ENCODE assay signal across 18 cellular contexts in genomic region chr3:45131201-45131600, GRCh38. TPM values are rescaled to one million over a fixed set of nuclear protein-coding genes. Genes with fewer than 3 reads are reported as not detected.
DNase-seq lines count a peak whose midpoint lies in the region; ATAC-seq, FAIRE-seq and TF ChIP-seq lines count a peak whose summit lies in the region.
"Had no signal": no experiment of that assay in that cellular context is flagged by ENCODE, and none has a peak within 500 bp of the region (broad histone marks: within the 10 kb centered on the region; RNA-seq: fewer than 3 reads in every experiment).

No MANE protein-coding gene starts in this region.

- POLR2A ChIA-PET in K562 (lab: Yijun Ruan, JAX) = interaction anchor here (0.6 to 1.6 kb wide), 2 partner anchors 10 to 1511 kb away, joined by 3 to 6 read pairs; no protein-coding TSS in a partner anchor

- no peaks in the 10 kb centered on the region for H4K20me1 ChIP-seq in K562 (replicated peaks; ENCODE audit: control insufficient read depth, insufficient read depth, low read length)
- no peaks in the 10 kb centered on the region for H4K20me1 ChIP-seq in smooth muscle cell (ENCODE audit: low read depth)
- H4K20me1 ChIP-seq: BLaER1 had no signal

- no peak for ATAC-seq in K562
- ATAC-seq: CD8-positive, alpha-beta T cell had no signal

- CTCF ChIA-PET in K562 (lab: Yijun Ruan, JAX; ENCODE audit: low intra/inter-chr PET ratio) = no interaction called here

- peaks cover 12 to 58% of the 10 kb centered on the region in 2 experiments for H3K4me1 ChIP-seq in K562 (replicated peaks in 1 of 2; ENCODE audit: control insufficient read depth in 2 of 2, insufficient read depth in 2 of 2, low read length in 2 of 2)
- no peaks in the 10 kb centered on the region for H3K4me1 ChIP-seq in smooth muscle cell (ENCODE audit: low read depth)
- peaks cover 11 to 36% (median 12%) of the 10 kb centered on the region in 4 donors for H3K4me1 ChIP-seq in stomach
- H3K4me1 ChIP-seq: BLaER1 had no signal

- TF ChIP-seq CTCF in HFFc6 (IDR thresholded peaks at IDR 0.05) (no peak), K562 (IDR thresholded peaks at IDR 0.05 in 2 of 3, conservative IDR thresholded peaks at IDR 0.05 in 1 of 3; ENCODE audit: insufficient read depth in 2 of 3, low read depth in 1 of 3, low read length in 3 of 3) (no peak), fibroblast of mammary gland (conservative IDR thresholded peaks at IDR 0.05; ENCODE audit: control insufficient read depth, insufficient read depth, low read depth, low read length) (no peak), smooth muscle cell (IDR thresholded peaks at IDR 0.05; ENCODE audit: borderline replicate concordance, insufficient read depth, poor library complexity, severe bottlenecking) (no peak), stomach (IDR thresholded peaks at IDR 0.05) (no peak)

- H2AFZ ChIP-seq in K562 (ENCODE audit: low read depth, low read length) (no peak overlapping the region), smooth muscle cell (ENCODE audit: low read depth) (no peak overlapping the region)

- no peaks in the 10 kb centered on the region; the same call in none of the 2 replicates for H3K27me3 Mint-ChIP-seq in HFFc6 (ENCODE audit: insufficient read depth)

- H3K9me3 Mint-ChIP-seq in HFFc6 = no peaks in the 10 kb centered on the region; the same call in 1 of the 2 replicates
- H3K9me3 Mint-ChIP-seq: CD8-positive, alpha-beta T cell had no signal

- H3K36me3 ChIP-seq in K562 (ENCODE audit: control insufficient read depth, insufficient read depth, low read length) (peaks cover 7% of the 10 kb centered on the region), smooth muscle cell (ENCODE audit: low read depth) (no peaks in the 10 kb centered on the region), stomach (no peaks in the 10 kb centered on the region)
- H3K36me3 ChIP-seq: BLaER1, SJSA1 had no signal

- WGBS in K562 (ENCODE audit: insufficient coverage, low coverage, missing lambda C conversion rate) = 76% methylated on average over 2 of the region's 2 CpGs
- WGBS in smooth muscle cell (ENCODE audit: low lambda C conversion rate) = 29% methylated on average over 2 of the region's 2 CpGs
- WGBS in stomach, 5 donors = 74 to 87% (median 83%) methylated on average over 2 of the region's 2 CpGs

- TF ChIP-seq POLR2A in K562 (conservative IDR thresholded peaks at IDR 0.05) (no peak), stomach (IDR thresholded peaks at IDR 0.05) (no peak)

- no TSS peak for BruUV-seq in K562 (replicated peaks; lab: Mats Ljungman, UMichigan)

- H3K9ac ChIP-seq in K562 (ENCODE audit: insufficient read depth in 1 of 2, low read depth in 2 of 2, low read length in 2 of 2) (no peak overlapping the region), smooth muscle cell (ENCODE audit: low read depth) (no peak overlapping the region)
- H3K9ac ChIP-seq: BLaER1 had no signal

- H3K27ac ChIP-seq in K562 (ENCODE audit: extremely low read depth, low read depth, low read length) = no peak overlapping the region
- H3K27ac ChIP-seq in smooth muscle cell (ENCODE audit: low read depth) = peak overlapping the region; percentile 59
- no peak overlapping the region for H3K27ac ChIP-seq in stomach
- H3K27ac ChIP-seq: BLaER1, SJSA1 had no signal

- in situ Hi-C loops in K562 (cut with MboI) = no loop called here

- H3F3A ChIP-seq in smooth muscle cell (ENCODE audit: low read depth) = peaks cover 15% of the 10 kb centered on the region

- no peak for TF ChIP-seq EP300 in K562 (IDR thresholded peaks at IDR 0.05; ENCODE audit: low read length)
- TF ChIP-seq EP300 in stomach (IDR thresholded peaks at IDR 0.05) = no peak

- H3K79me2 ChIP-seq in K562 (ENCODE audit: control insufficient read depth, insufficient read depth, low read length) = peaks cover 34% of the 10 kb centered on the region
- H3K79me2 ChIP-seq in smooth muscle cell (ENCODE audit: low read depth) = no peaks in the 10 kb centered on the region

- no peak overlapping the region for H3K4me3 ChIP-seq in K562
- no peak overlapping the region for H3K4me3 ChIP-seq in fibroblast of mammary gland (ENCODE audit: control insufficient read depth, low read depth, low read length)
- no peak overlapping the region for H3K4me3 ChIP-seq in smooth muscle cell
- H3K4me3 ChIP-seq in stomach = no peak overlapping the region
- H3K4me3 ChIP-seq: BLaER1, SJSA1 had no signal

- no peak overlapping the region for H3K4me2 ChIP-seq in K562 (ENCODE audit: insufficient read depth, low read length)
- H3K4me2 ChIP-seq in smooth muscle cell = peak overlapping the region; percentile 18
- H3K4me2 ChIP-seq: BLaER1 had no signal

- H3K27me3 ChIP-seq in K562 (ENCODE audit: control insufficient read depth in 2 of 2, insufficient read depth in 2 of 2, low read length in 2 of 2) (no peaks in the 10 kb centered on the region), smooth muscle cell (ENCODE audit: low read depth) (no peaks in the 10 kb centered on the region), stomach (no peaks in the 10 kb centered on the region)
- H3K27me3 ChIP-seq: BLaER1, SJSA1 had no signal

- peaks cover 86% of the 10 kb centered on the region for H3K4me1 Mint-ChIP-seq in HFFc6 (ENCODE audit: low read depth)

- H3K9me1 ChIP-seq in K562 (ENCODE audit: control insufficient read depth, insufficient read depth, low read length) = peaks cover 3% of the 10 kb centered on the region

- no peak for TF ChIP-seq RAD21 in K562 (CRISPR knock-in tag; conservative IDR thresholded peaks at IDR 0.05 in 1 of 2, IDR thresholded peaks at IDR 0.05 in 1 of 2)

- H3K27ac Mint-ChIP-seq in HFFc6 = peak overlapping the region; percentile 23
- H3K27ac Mint-ChIP-seq: CD8-positive, alpha-beta T cell had no signal

- FAIRE-seq in K562 (lab: Jason Lieb, UNC) (no peak), HTR-8/SVneo (lab: Jason Lieb, UNC) (no peak)

- DNase-seq in HFFc6 (no peak), K562 (ENCODE audit: extremely low read depth in 1 of 4, low spot score in 3 of 4) (no peak), fibroblast of mammary gland (ENCODE audit: low read depth) (peak; percentile 48), smooth muscle cell (lab: John Stamatoyannopoulos, UW; ENCODE audit: unreplicated experiment) (no peak), UCSD-AML1 (lab: John Stamatoyannopoulos, UW; ENCODE audit: unreplicated experiment) (no peak), HTR-8/SVneo (ENCODE audit: insufficient read length, low spot score) (no peak), stomach (no peak), NCI-H524 treated with DMSO at 0.1 percent for 48 hours (lab: John Stamatoyannopoulos, UW) (no peak)
- DNase-seq: CD8-positive, alpha-beta T cell; MV-4-11; NCI-H1417; NCI-H187 treated with DMSO at 0.1 percent for 48 hours; NCI-H446; NK-92 treated with Interleukin-12 subunit alpha and Interleukin-12 subunit beta, amount 100 ng/mL, for 24 hours; OCI-M1 had no signal

- H3K9me3 ChIP-seq in K562 (replicated peaks; ENCODE audit: control insufficient read depth, insufficient read depth, low read depth, low read length) (0 out of 2 replicates have a peak, but pooled peaks cover 2% of the 10 kb centered on the region), smooth muscle cell (replicated peaks; ENCODE audit: low read depth) (no peaks in the 10 kb centered on the region), stomach (no peaks in the 10 kb centered on the region)
- H3K9me3 ChIP-seq: BLaER1 had no signal

- H3K36me3 Mint-ChIP-seq in HFFc6 (ENCODE audit: low read depth) = peaks cover 7% of the 10 kb centered on the region
- H3K36me3 Mint-ChIP-seq: CD8-positive, alpha-beta T cell had no signal

- no peak overlapping the region for H3K4me3 Mint-ChIP-seq in HFFc6
- H3K4me3 Mint-ChIP-seq: CD8-positive, alpha-beta T cell had no signal

- intact Hi-C loops in K562 (cut with micrococcal nuclease) (no loop called here), stomach (cut with DNase I; ENCODE audit: low total_unique reads) (no loop called here)

TF ChIP-seq in K562, 482 proteins besides CTCF, POLR2A, EP300 and RAD21 (continues in another document):
- TF ChIP-seq CEBPG (CRISPR knock-in tag; IDR thresholded peaks at IDR 0.05) (no peak), CEBPG (tag; conservative IDR thresholded peaks at IDR 0.05 in 1 of 2, IDR thresholded peaks at IDR 0.05 in 1 of 2) (peak; percentile 23 to 28; a peak in 3 of 4 replicates)

RNA-seq across cellular contexts. Expression of gene CDCP1, which starts 15.0 kb away (rescaled TPM):
- 1 to 10 TPM in 4 of 6 experiments, under 1 TPM in 2; 0.78 to 2.1 (median 1.7) TPM for total RNA-seq in HFFc6 (2021; fragmentation: NEBNext Ultra II Directional; extraction: Animal tissue kit (Norgen Biotek cat#: 25700))
- total RNA-seq in K562 (2011; cell fraction: chromatin; rRNA removed; ENCODE audit: low replicate concordance) = 51.7 and 78.6 TPM in 2 replicates
- 37.6 and 51.9 TPM in 2 replicates for total RNA-seq in K562 (2011; cell fraction: nucleolus; rRNA removed)
- 53.8 and 71.8 TPM in 2 replicates for total RNA-seq in K562 (2011; cell fraction: nucleoplasm; rRNA removed)
- total RNA-seq in K562 (2014; rRNA removed) = 5.2 and 6.4 TPM in 2 replicates
- total RNA-seq in K562 (2014; rRNA removed; fragmentation: Illumina TruSeq; extraction: Trizol) = 5.5 and 6.5 TPM in 2 replicates
- 5.0 and 5.1 TPM in 2 replicates for total RNA-seq in K562 (2015; rRNA removed; fragmentation: Illumina TruSeq; extraction: Trizol)
- 13.9 and 16.4 TPM in 2 replicates for total RNA-seq in K562 (2021)
- polyA plus RNA-seq in K562 (2011; rRNA removed) = 13.9 and 14.5 TPM in 2 replicates
- 15.2 and 15.5 TPM in 2 replicates for polyA plus RNA-seq in K562 (2011; cell fraction: cytosol; rRNA removed)
- polyA plus RNA-seq in K562 (2011; cell fraction: nucleus; rRNA removed) = 13.1 and 19.9 TPM in 2 replicates
- 10.4 and 16.8 TPM in 2 replicates for polyA plus RNA-seq in K562 (2012)
- polyA plus RNA-seq in K562 (2014; fragmentation: Illumina TruSeq; extraction: Trizol) = 9.8 and 11.2 TPM in 2 replicates
- 1 to 10 TPM; 3.9 to 4.8 TPM for polyA plus RNA-seq in K562 (2014; fragmentation: Nextera tagmentation; extraction: Ambion mirVana)
- polyA plus RNA-seq in K562 (2014; rRNA removed) = 5.1 and 6.0 TPM in 2 replicates
- polyA minus RNA-seq in K562 (2011; rRNA and poly(A)+ RNA removed) = 18.4 and 20.2 TPM in 2 replicates
- 19.9 and 20.8 TPM in 2 replicates for polyA minus RNA-seq in K562 (2011; cell fraction: cytosol; rRNA and poly(A)+ RNA removed)
- 7.9 and 14.8 TPM in 2 replicates for polyA minus RNA-seq in K562 (2011; cell fraction: nucleus; rRNA and poly(A)+ RNA removed)
- total RNA-seq in smooth muscle cell = 3.7 and 7.9 TPM in 2 replicates
- 2.5 and 8.3 TPM in 2 replicates for polyA plus RNA-seq in smooth muscle cell
- 10 to 100 TPM in 2 of 5 donors, 1 to 10 TPM in 3; 4.1 to 24.5 (median 8.4) TPM for total RNA-seq in stomach
- 1 to 10 TPM; 4.1 to 9.9 (median 7.8) TPM for polyA plus RNA-seq in stomach
- total RNA-seq: CD8-positive, alpha-beta T cell; G401 had no signal
